Comparison of ENCODE assay signal across 15 cellular contexts in genomic region chr5:114237766-114238165, GRCh38.
A peak's percentile ranks its signal among the peaks of the same experiment; 100 is the strongest.
DNase-seq lines count a peak whose midpoint lies in the region; ATAC-seq and TF ChIP-seq lines count a peak whose summit lies in the region.
"Had no signal": no experiment of that assay in that cellular context is flagged by ENCODE, and none has a peak within 500 bp of the region (broad histone marks: within the 10 kb centered on the region; RNA-seq: fewer than 3 reads in every experiment).

No MANE protein-coding gene starts in this region.

- H3K9me3 ChIP-seq in PC-3 (ENCODE audit: low read length) (no peaks in the 10 kb centered on the region), fibroblast of lung (ENCODE audit: control insufficient read depth, insufficient read depth, low read depth, low read length) (no peaks in the 10 kb centered on the region), right atrium auricular region (no peaks in the 10 kb centered on the region)
- H3K9me3 ChIP-seq: BLaER1 had no signal

- H3K27ac Mint-ChIP-seq in HFFc6: peak overlapping the region; percentile 88
- H3K27ac Mint-ChIP-seq: activated naive CD4-positive, alpha-beta T cell treated with anti-CD3 and anti-CD28 coated beads, Interleukin-2, amount 50 U/mL, for 72 hours; stimulated activated memory B cell treated with anti-CD40 and anti-IgM and Interleukin-4, amounts not matched to agents 10 μg/mL and 1 μg/mL and 100 μg/mL, for 72 hours; T-helper 1 cell treated with Interleukin-12 subunit alpha and Interleukin-12 subunit beta and Interleukin-4 antibody, amounts not matched to agents 30 μg/mL and 1 μg/mL, for 36 hours had no signal

- H3K27ac ChIP-seq in PC-3 (ENCODE audit: low read length): no peak overlapping the region
- H3K27ac ChIP-seq in fibroblast of lung (ENCODE audit: insufficient read depth, low read length): peak overlapping the region; percentile 8
- H3K27ac ChIP-seq in right atrium auricular region: no peak overlapping the region
- H3K27ac ChIP-seq: BLaER1 had no signal

- peaks cover 47% of the 10 kb centered on the region; the same call in 1 of the 2 replicates for H3K36me3 Mint-ChIP-seq in HFFc6 (ENCODE audit: low read depth)
- H3K36me3 Mint-ChIP-seq: activated naive CD4-positive, alpha-beta T cell treated with anti-CD3 and anti-CD28 coated beads, Interleukin-2, amount 50 U/mL, for 72 hours; stimulated activated memory B cell treated with anti-CD40 and anti-IgM and Interleukin-4, amounts not matched to agents 10 μg/mL and 1 μg/mL and 100 μg/mL, for 72 hours had no signal

- H3K4me3 ChIP-seq in PC-3 (ENCODE audit: low read length) (no peak overlapping the region), fibroblast of lung (replicated peaks in 1 of 4; ENCODE audit: control extremely low read depth in 1 of 4, insufficient read depth in 1 of 4, low read depth in 3 of 4, low read length in 4 of 4) (peak overlapping the region in 1 of 4 experiments; percentile 7), right atrium auricular region (no peak overlapping the region)
- H3K4me3 ChIP-seq: BLaER1, lung had no signal

- TF ChIP-seq CTCF in HFFc6 (IDR thresholded peaks at IDR 0.05) (no peak), PC-3 (conservative IDR thresholded peaks at IDR 0.05; ENCODE audit: low read depth, low read length) (no peak), fibroblast of lung (conservative IDR thresholded peaks at IDR 0.05 in 1 of 2, IDR thresholded peaks at IDR 0.05 in 1 of 2; ENCODE audit: low read depth in 1 of 2, low read length in 2 of 2) (no peak), right atrium auricular region (IDR thresholded peaks at IDR 0.05) (no peak)

- H4K20me1 ChIP-seq in PC-3 (ENCODE audit: low read length): no peaks in the 10 kb centered on the region
- H4K20me1 ChIP-seq in fibroblast of lung (ENCODE audit: control insufficient read depth, extremely low read depth, insufficient read depth, low read length): no peaks in the 10 kb centered on the region
- H4K20me1 ChIP-seq: BLaER1 had no signal

- ATAC-seq in PC-3: no peak
- no peak for ATAC-seq in GM21737 (IDR thresholded peaks at IDR 0.05; ENCODE audit: unreplicated experiment)
- ATAC-seq: activated naive CD4-positive, alpha-beta T cell treated with anti-CD3 and anti-CD28 coated beads, Interleukin-2, amount 50 U/mL, for 72 hours; stimulated activated memory B cell treated with anti-CD40 and anti-IgM and Interleukin-4, amounts not matched to agents 10 μg/mL and 1 μg/mL and 100 μg/mL, for 72 hours had no signal

- H3K9me2 ChIP-seq in PC-3 (replicated peaks; ENCODE audit: low read length): no peaks in the 10 kb centered on the region

- H3K79me2 ChIP-seq in PC-3 (ENCODE audit: low read length): no peaks in the 10 kb centered on the region
- no peaks in the 10 kb centered on the region for H3K79me2 ChIP-seq in fibroblast of lung (ENCODE audit: control insufficient read depth, insufficient read depth, low read length)

- H3K4me1 ChIP-seq in PC-3 (ENCODE audit: insufficient read depth, low read length) (no peaks in the 10 kb centered on the region), fibroblast of lung (ENCODE audit: control insufficient read depth, extremely low read depth, insufficient read depth, low read length) (no peaks in the 10 kb centered on the region), right atrium auricular region (no peaks in the 10 kb centered on the region)
- H3K4me1 ChIP-seq: BLaER1 had no signal

- intact Hi-C loops in PC-3 (cut with micrococcal nuclease): no loop called here

- 0 out of 2 replicates have a peak, but pooled peaks cover 26% of the 10 kb centered on the region for H3K27me3 ChIP-seq in PC-3 (ENCODE audit: low read length)
- no peaks in the 10 kb centered on the region for H3K27me3 ChIP-seq in fibroblast of lung (ENCODE audit: control insufficient read depth, insufficient read depth, low read length)
- no peaks in the 10 kb centered on the region for H3K27me3 ChIP-seq in right atrium auricular region
- H3K27me3 ChIP-seq: BLaER1 had no signal

- H3K9me3 Mint-ChIP-seq in HFFc6: peaks cover 20% of the 10 kb centered on the region
- H3K9me3 Mint-ChIP-seq: stimulated activated memory B cell treated with anti-CD40 and anti-IgM and Interleukin-4, amounts not matched to agents 10 μg/mL and 1 μg/mL and 100 μg/mL, for 72 hours; T-helper 1 cell treated with Interleukin-12 subunit alpha and Interleukin-12 subunit beta and Interleukin-4 antibody, amounts not matched to agents 30 μg/mL and 1 μg/mL, for 36 hours had no signal

- H3K9ac ChIP-seq in PC-3 (ENCODE audit: low read length) (no peak overlapping the region), fibroblast of lung (ENCODE audit: insufficient read depth, low read length) (no peak overlapping the region)
- H3K9ac ChIP-seq: BLaER1 had no signal

- peak; percentile 4 for DNase-seq in AG08396 (ENCODE audit: low spot score)
- DNase-seq in HFFc6: peak; percentile 99
- peak; percentile 27 for DNase-seq in PC-3
- peak; percentile 93 to 98 for DNase-seq in fibroblast of lung (ENCODE audit: low read depth in 2 of 2)
- DNase-seq in right atrium auricular region (ENCODE audit: low spot score): no peak
- DNase-seq in GM19240 (ENCODE audit: insufficient read length, low spot score): no peak
- no peak for DNase-seq in RPMI8226
- DNase-seq: activated CD8-positive, alpha-beta memory T cell treated with anti-CD3 and anti-CD28 coated beads for 24 hours; NCI-H1694 treated with DMSO at 0.1 percent for 48 hours had no signal

- H3F3A ChIP-seq in PC-3 (ENCODE audit: low read length, unreplicated experiment): no peaks in the 10 kb centered on the region

- CTCF ChIA-PET in PC-3 (lab: Charles Lee): no interaction called here

- H3K4me1 Mint-ChIP-seq in HFFc6 (ENCODE audit: low read depth): peaks cover 73% of the 10 kb centered on the region
- H3K4me1 Mint-ChIP-seq: stimulated activated memory B cell treated with anti-CD40 and anti-IgM and Interleukin-4, amounts not matched to agents 10 μg/mL and 1 μg/mL and 100 μg/mL, for 72 hours had no signal

- H2AFZ ChIP-seq in PC-3 (ENCODE audit: low read length) (no peak overlapping the region), fibroblast of lung (ENCODE audit: low read length) (no peak overlapping the region)

- no peaks in the 10 kb centered on the region; the same call in 1 of the 2 replicates for H3K27me3 Mint-ChIP-seq in HFFc6 (ENCODE audit: insufficient read depth)
- H3K27me3 Mint-ChIP-seq: stimulated activated memory B cell treated with anti-CD40 and anti-IgM and Interleukin-4, amounts not matched to agents 10 μg/mL and 1 μg/mL and 100 μg/mL, for 72 hours had no signal

- H3K4me3 Mint-ChIP-seq in HFFc6: peak overlapping the region; percentile 82
- H3K4me3 Mint-ChIP-seq: stimulated activated memory B cell treated with anti-CD40 and anti-IgM and Interleukin-4, amounts not matched to agents 10 μg/mL and 1 μg/mL and 100 μg/mL, for 72 hours; T-helper 1 cell treated with Interleukin-12 subunit alpha and Interleukin-12 subunit beta and Interleukin-4 antibody, amounts not matched to agents 30 μg/mL and 1 μg/mL, for 36 hours had no signal

- no peaks in the 10 kb centered on the region for H3K36me3 ChIP-seq in PC-3 (ENCODE audit: low read depth, low read length)
- H3K36me3 ChIP-seq in fibroblast of lung (ENCODE audit: control insufficient read depth, insufficient read depth, low read length): no peaks in the 10 kb centered on the region
- H3K36me3 ChIP-seq in right atrium auricular region: no peaks in the 10 kb centered on the region
- H3K36me3 ChIP-seq: BLaER1 had no signal

- H3K4me2 ChIP-seq in PC-3 (ENCODE audit: low read length) (no peak overlapping the region), fibroblast of lung (ENCODE audit: extremely low read depth, insufficient read depth, low read length) (no peak overlapping the region)
- H3K4me2 ChIP-seq: BLaER1 had no signal

- BruUV-seq in PC-3 (replicated peaks; lab: Mats Ljungman, UMichigan): no TSS peak

- POLR2A ChIA-PET in PC-3 (lab: Charles Lee; ENCODE audit: unreplicated experiment): no interaction called here

Comparison
In these comparisons a context has a peak if more than half of its experiments do, and no peak if none do; other contexts are left out.
1. DNase-seq: peak in AG08396 (single experiment), HFFc6 (single experiment), PC-3 (single experiment) and fibroblast of lung (2 of 2); none in right atrium auricular region (single experiment), GM19240 (single experiment) and RPMI8226 (single experiment).